In genomic region chr3:33717866-33718594, GRCh38 we compare ENCODE assay signal across 8 cellular contexts. TPM values are rescaled to one million over a fixed set of nuclear protein-coding genes. Genes with fewer than 3 reads are reported as not detected.
A peak's percentile ranks its signal among the peaks of the same experiment; 100 is the strongest.
DNase-seq lines count a peak whose midpoint lies in the region; ATAC-seq, FAIRE-seq and TF ChIP-seq lines count a peak whose summit lies in the region.

Gene CLASP2 (minus strand): TSS chr3:33718254. CDS start chr3:33718002, 252 bp downstream.

- peaks cover 0 to 12% (median 2%) of the 10 kb centered on the region in 3 donors for H3K36me3 Mint-ChIP-seq in CD8-positive, alpha-beta memory T cell

- peaks cover 0 to 9% of the 10 kb centered on the region in 2 experiments for H4K20me1 ChIP-seq in H1 (replicated peaks in 1 of 2; ENCODE audit: control insufficient read depth in 1 of 2, insufficient read depth in 2 of 2, low read length in 2 of 2)

- H4K91ac ChIP-seq in H1 (replicated peaks; ENCODE audit: insufficient read length, low read length): no peak within 1 kb of the TSS

- H2BK120ac ChIP-seq in H1 (replicated peaks; ENCODE audit: low read depth, low read length) (no peak within 1 kb of the TSS), mesendoderm (ENCODE audit: low read depth, low read length) (no peak within 1 kb of the TSS)

- H3K4me3 Mint-ChIP-seq in CD8-positive, alpha-beta memory T cell: peak within 1 kb of the TSS in 4 of 7 donors; percentile 92 to 99 (median 96)

- H3K27ac ChIP-seq in CD8-positive, alpha-beta memory T cell (ENCODE audit: low read depth, low read length): peak within 1 kb of the TSS; percentile 91
- H3K27ac ChIP-seq in H1 (ENCODE audit: low read depth, low read length) (peak within 1 kb of the TSS; percentile 81; the same call in 1 of the 2 replicates), mesendoderm (ENCODE audit: low read depth, low read length) (peak within 1 kb of the TSS; percentile 66)

- H4K5ac ChIP-seq in H1 (ENCODE audit: insufficient read length, low read depth, low read length) (peak within 1 kb of the TSS; percentile 83), mesendoderm (ENCODE audit: low read length) (no peak within 1 kb of the TSS)

- H3K9me3 Mint-ChIP-seq in CD8-positive, alpha-beta memory T cell: no peaks in the 10 kb centered on the region

- H3K4me1 ChIP-seq in CD8-positive, alpha-beta memory T cell (ENCODE audit: insufficient read depth, low read length): peaks cover 24% of the 10 kb centered on the region
- H3K4me1 ChIP-seq in H1 (replicated peaks in 1 of 4; ENCODE audit: control insufficient read depth in 3 of 4, insufficient read depth in 4 of 4, low read length in 3 of 4) (peaks cover 0 to 5% (median 1%) of the 10 kb centered on the region in 4 experiments; a peak in 6 of 7 replicates), mesendoderm (ENCODE audit: control insufficient read depth, low read depth, low read length) (peaks cover 3% of the 10 kb centered on the region)

- TF ChIP-seq RAD21 in H1 (IDR thresholded peaks at IDR 0.05 in 1 of 2, conservative IDR thresholded peaks at IDR 0.05 in 1 of 2; ENCODE audit: low read depth in 2 of 2, low read length in 2 of 2): no peak

- no peak within 1 kb of the TSS for H2BK12ac ChIP-seq in H1 (ENCODE audit: low read depth, low read length)

- H2BK15ac ChIP-seq in H1 (ENCODE audit: low read length) (no peak within 1 kb of the TSS), mesendoderm (replicated peaks; ENCODE audit: low read depth) (no peak within 1 kb of the TSS)

- H2BK20ac ChIP-seq in H1 (ENCODE audit: low read length): no peak within 1 kb of the TSS

- no peak for FAIRE-seq in H1 (lab: Jason Lieb, UNC)

- TF ChIP-seq CTCF in H1 (IDR thresholded peaks at IDR 0.05; ENCODE audit: control extremely low read depth in 1 of 3, insufficient read depth in 1 of 3, low read depth in 1 of 3, low read length in 3 of 3): 0 out of 4 replicates have a peak, but pooled peaks of 1 of the 3 experiments have one; percentile 4

- POLR2A ChIA-PET in CD8-positive, alpha-beta memory T cell (lab: Charles Lee): interaction anchor here (0.6 to 2.0 kb wide), 4 partner anchors 59 to 277 kb away, joined by 3 to 6 read pairs (median 4); partner anchors contain the start of genes PDCD6IP and UBP1
- POLR2A ChIA-PET in activated CD8-positive, alpha-beta memory T cell treated with anti-CD3 and anti-CD28 coated beads for 36 hours (lab: Charles Lee): interaction anchor here (0.6 to 1.0 kb wide), 3 partner anchors 81 to 277 kb away, joined by 3 read pairs; no protein-coding TSS in a partner anchor
- POLR2A ChIA-PET in H1 (lab: Charles Lee; ENCODE audit: partially characterized antibody): interaction anchor here (0.8 to 1.2 kb wide), 5 partner anchors 12 to 185 kb away, joined by 3 to 6 read pairs (median 4); no protein-coding TSS in a partner anchor

- H2BK5ac ChIP-seq in H1 (ENCODE audit: low read depth, low read length) (peak within 1 kb of the TSS; percentile 71; the same call in 1 of the 2 replicates), mesendoderm (ENCODE audit: low read length) (no peak within 1 kb of the TSS)

- H3K27me3 ChIP-seq in CD8-positive, alpha-beta memory T cell (ENCODE audit: insufficient read depth, low read length, poor library complexity, severe bottlenecking): no peaks in the 10 kb centered on the region
- H3K27me3 ChIP-seq in H1 (replicated peaks in 1 of 4; ENCODE audit: control insufficient read depth in 3 of 4, extremely low read depth in 1 of 4, insufficient read depth in 3 of 4, low read length in 3 of 4) (no peaks in the 10 kb centered on the region), mesendoderm (ENCODE audit: insufficient read depth, low read length, poor library complexity) (no peaks in the 10 kb centered on the region)

- peaks cover 6% of the 10 kb centered on the region for H3K23me2 ChIP-seq in H1 (ENCODE audit: low read depth, low read length)

- CTCF ChIA-PET in CD8-positive, alpha-beta memory T cell (lab: Charles Lee): interaction anchor here (1.0 kb wide), 1 partner anchor 279 kb away, joined by 3 read pairs; the partner anchor contains the start of gene UBP1
- CTCF ChIA-PET in activated CD8-positive, alpha-beta memory T cell treated with anti-CD3 and anti-CD28 coated beads for 36 hours (lab: Charles Lee): interaction anchor here (1.2 kb wide), 1 partner anchor 81 kb away, joined by 3 read pairs; no protein-coding TSS in a partner anchor
- CTCF ChIA-PET in H1 (lab: Charles Lee; ENCODE audit: partially characterized antibody): interaction anchor here (0.8 to 1.4 kb wide), 3 partner anchors 12 to 82 kb away, joined by 3 to 4 read pairs (median 3); no protein-coding TSS in a partner anchor

- peak within 1 kb of the TSS; percentile 97 for H4K8ac ChIP-seq in H1 (ENCODE audit: extremely low read depth, insufficient read depth, low read length)
- peak within 1 kb of the TSS; percentile 90 for H4K8ac ChIP-seq in mesendoderm (ENCODE audit: low read depth, low read length)

- no peaks in the 10 kb centered on the region for H3K9me3 ChIP-seq in CD8-positive, alpha-beta memory T cell (ENCODE audit: low read length)
- H3K9me3 ChIP-seq in H1 (ENCODE audit: insufficient read depth in 2 of 2, low read depth in 1 of 2, low read length in 1 of 2): no peaks in the 10 kb centered on the region

- no peak within 1 kb of the TSS for H3K56ac ChIP-seq in H1 (replicated peaks; ENCODE audit: insufficient read length, low read depth, low read length)
- peak within 1 kb of the TSS; percentile 97 for H3K56ac ChIP-seq in mesendoderm (ENCODE audit: low read length)

- peaks cover 11 to 21% (median 18%) of the 10 kb centered on the region in 3 donors for H3K4me1 Mint-ChIP-seq in CD8-positive, alpha-beta memory T cell

- no peak within 1 kb of the TSS for H3K23ac ChIP-seq in H1 (ENCODE audit: insufficient read length)
- H3K23ac ChIP-seq in mesendoderm (ENCODE audit: low read length): no peak within 1 kb of the TSS

- no peaks in the 10 kb centered on the region for H3K27me3 Mint-ChIP-seq in CD8-positive, alpha-beta memory T cell

- H3K4me2 ChIP-seq in H1 (ENCODE audit: insufficient read depth in 1 of 2, low read depth in 2 of 2, low read length in 2 of 2) (peak within 1 kb of the TSS; percentile 79 to 82), mesendoderm (ENCODE audit: low read length) (peak within 1 kb of the TSS; percentile 52)

- H2AK5ac ChIP-seq in H1 (ENCODE audit: low read depth, low read length): no peak within 1 kb of the TSS
- no peak within 1 kb of the TSS for H2AK5ac ChIP-seq in mesendoderm (ENCODE audit: low read length)

- H3K79me2 ChIP-seq in H1 (ENCODE audit: control insufficient read depth in 1 of 2, insufficient read depth in 2 of 2, low read length in 2 of 2) (peaks cover 7 to 42% of the 10 kb centered on the region in 2 experiments; a peak in 2 of 4 replicates), mesendoderm (ENCODE audit: control insufficient read depth, insufficient read depth, low read length) (peaks cover 30% of the 10 kb centered on the region)

- H3K18ac ChIP-seq in H1 (ENCODE audit: extremely low read depth, low read length): peak within 1 kb of the TSS; percentile 81; the same call in 1 of the 2 replicates
- peak within 1 kb of the TSS; percentile 99 for H3K18ac ChIP-seq in mesendoderm (ENCODE audit: low read length)

- peak within 1 kb of the TSS in 7 of 8 donors; percentile 96 to 100 (median 99) for H3K27ac Mint-ChIP-seq in CD8-positive, alpha-beta memory T cell

- peak; percentile 80 to 92 (median 90) for DNase-seq in CD8-positive, alpha-beta memory T cell
- peak; percentile 32 for DNase-seq in HPDE6-E6E7 (ENCODE audit: extremely low spot score)
- DNase-seq in NOMO-1 (lab: John Stamatoyannopoulos, UW; ENCODE audit: unreplicated experiment in 2 of 2): peak; percentile 84 to 91
- DNase-seq in H1 (ENCODE audit: low read depth in 1 of 2, low spot score in 2 of 2): peak; percentile 76 to 90
- DNase-seq in mesendoderm: peak; percentile 94
- peak; percentile 81 for DNase-seq in stimulated activated CD8-positive, alpha-beta memory T cell treated with anti-CD3 and anti-CD28 coated beads, Interleukin-12 subunit alpha, Interleukin-12 subunit beta, amount 100 ng/mL, for 4 hours (ENCODE audit: low read depth)

- ATAC-seq in GM19467 (IDR thresholded peaks at IDR 0.05; ENCODE audit: unreplicated experiment): peak; percentile 92

- peak within 1 kb of the TSS; percentile 73 to 84 (median 78) for H3K9ac ChIP-seq in H1 (replicated peaks in 1 of 4; ENCODE audit: extremely low read depth in 1 of 4, low read depth in 3 of 4, low read length in 3 of 4)
- H3K9ac ChIP-seq in mesendoderm (ENCODE audit: low read length): peak within 1 kb of the TSS; percentile 94

- peak in 1 of 2 experiments; percentile 84; a peak in 2 of 3 replicates for TF ChIP-seq POLR2A in H1 (IDR thresholded peaks at IDR 0.05; ENCODE audit: control extremely low read depth in 1 of 2, low read depth in 2 of 2, low read length in 2 of 2)

- no peak for TF ChIP-seq EP300 in H1 (IDR thresholded peaks at IDR 0.05; ENCODE audit: borderline replicate concordance in 1 of 2, low read depth in 2 of 2, low read length in 2 of 2)

- no peaks in the 10 kb centered on the region for H3K36me3 ChIP-seq in CD8-positive, alpha-beta memory T cell (ENCODE audit: insufficient read depth, low read length)
- no peaks in the 10 kb centered on the region for H3K36me3 ChIP-seq in H1 (ENCODE audit: control insufficient read depth in 2 of 4, insufficient read depth in 4 of 4, low read length in 3 of 4)
- H3K36me3 ChIP-seq in mesendoderm (ENCODE audit: control insufficient read depth, insufficient read depth, low read length): no peaks in the 10 kb centered on the region

- peak within 1 kb of the TSS; percentile 94 for H2AFZ ChIP-seq in H1 (ENCODE audit: low read length)

- H3K4ac ChIP-seq in H1 (replicated peaks; ENCODE audit: insufficient read length, low read depth, low read length) (peak within 1 kb of the TSS; percentile 48), mesendoderm (ENCODE audit: low read depth, low read length) (peak within 1 kb of the TSS; percentile 86)

- WGBS in H1 (ENCODE audit: extremely low coverage in 1 of 2, insufficient coverage in 1 of 2, insufficient read length in 1 of 2, insufficient replicate concordance in 2 of 2, low coverage in 1 of 2, low lambda C conversion rate in 2 of 2, missing lambda C conversion rate in 1 of 2), 2 experiments: 1% methylated on average over 46 of the region's 68 CpGs; no CpG with 5 or more reads in 1 of the 2 experiments
- WGBS in mesendoderm (ENCODE audit: extremely low coverage, insufficient coverage, low lambda C conversion rate): no CpG with 5 or more reads among the region's 68 CpGs

- no peaks in the 10 kb centered on the region for H3K79me1 ChIP-seq in H1 (ENCODE audit: low read depth, low read length)
- H3K79me1 ChIP-seq in mesendoderm (ENCODE audit: low read length): peaks cover 4% of the 10 kb centered on the region

- H3K14ac ChIP-seq in H1 (ENCODE audit: insufficient read length): no peak within 1 kb of the TSS

- peak within 1 kb of the TSS; percentile 72 for H3K4me3 ChIP-seq in CD8-positive, alpha-beta memory T cell (ENCODE audit: low read length)
- H3K4me3 ChIP-seq in H1 (ENCODE audit: extremely low read depth in 1 of 4, insufficient read depth in 2 of 4, low read depth in 3 of 4, low read length in 4 of 4) (peak within 1 kb of the TSS; percentile 81 to 88 (median 83)), mesendoderm (ENCODE audit: low read length) (peak within 1 kb of the TSS; percentile 91)

RNA-seq across cellular contexts. Expression of gene CLASP2, which starts in this region (rescaled TPM):
- total RNA-seq in CD8-positive, alpha-beta memory T cell: 10 to 100 TPM; 47.0 to 53.8 TPM
- 13.7 TPM for polyA plus RNA-seq in CD8-positive, alpha-beta memory T cell
- total RNA-seq in activated CD8-positive, alpha-beta memory T cell treated with anti-CD3 and anti-CD28 coated beads for 36 hours: 10 to 100 TPM; 39.0 to 45.5 TPM
- 51.6 and 58.0 TPM in 2 replicates for total RNA-seq in H1 (2021; fragmentation: NEBNext Ultra II Directional; extraction: Animal tissue kit (Norgen Biotek cat#: 25700))
- polyA plus RNA-seq in H1 (2011; rRNA removed): 16.3 and 21.7 TPM in 2 replicates
- polyA plus RNA-seq in H1 (2011; cell fraction: cytosol; rRNA removed): 17.6 TPM
- 52.4 TPM for polyA plus RNA-seq in H1 (2011; cell fraction: nucleus; rRNA removed)
- 16.6 to 29.0 TPM (median 20.5 TPM) in 4 replicates for polyA plus RNA-seq in H1 (2012, experiment 1 of 2)
- polyA plus RNA-seq in H1 (2012, experiment 2 of 2): 1.2 TPM
- polyA plus RNA-seq in H1 (2013, experiment 1 of 2): 17.9 TPM
- polyA plus RNA-seq in H1 (2013, experiment 2 of 2): 18.1 TPM
- 82.8 and 104 TPM in 2 replicates for polyA minus RNA-seq in H1 (2011; rRNA and poly(A)+ RNA removed)
- 44.9 TPM for polyA minus RNA-seq in H1 (2011; cell fraction: cytosol; rRNA and poly(A)+ RNA removed)
- polyA minus RNA-seq in H1 (2011; cell fraction: nucleus; rRNA and poly(A)+ RNA removed): 185 TPM
- 18.2 TPM for polyA plus RNA-seq in mesendoderm (2013, experiment 1 of 2)
- 19.6 TPM for polyA plus RNA-seq in mesendoderm (2013, experiment 2 of 2)

Comparison
In these comparisons a context has a peak if more than half of its experiments do, and no peak if none do; other contexts are left out.
1. Peak in every context shown above with its lines: DNase-seq, ATAC-seq, H3K4me3 ChIP-seq and H3K27ac ChIP-seq.
2. DNase-seq: peak in every context shown above with its lines; median percentile 94 in mesendoderm; 90 in CD8-positive, alpha-beta memory T cell; 88 in NOMO-1; 83 in H1; 81 in stimulated activated CD8-positive, alpha-beta memory T cell treated with anti-CD3 and anti-CD28 coated beads, Interleukin-12 subunit alpha, Interleukin-12 subunit beta, amount 100 ng/mL, for 4 hours; 32 in HPDE6-E6E7.